In the genomic region with DNA sequence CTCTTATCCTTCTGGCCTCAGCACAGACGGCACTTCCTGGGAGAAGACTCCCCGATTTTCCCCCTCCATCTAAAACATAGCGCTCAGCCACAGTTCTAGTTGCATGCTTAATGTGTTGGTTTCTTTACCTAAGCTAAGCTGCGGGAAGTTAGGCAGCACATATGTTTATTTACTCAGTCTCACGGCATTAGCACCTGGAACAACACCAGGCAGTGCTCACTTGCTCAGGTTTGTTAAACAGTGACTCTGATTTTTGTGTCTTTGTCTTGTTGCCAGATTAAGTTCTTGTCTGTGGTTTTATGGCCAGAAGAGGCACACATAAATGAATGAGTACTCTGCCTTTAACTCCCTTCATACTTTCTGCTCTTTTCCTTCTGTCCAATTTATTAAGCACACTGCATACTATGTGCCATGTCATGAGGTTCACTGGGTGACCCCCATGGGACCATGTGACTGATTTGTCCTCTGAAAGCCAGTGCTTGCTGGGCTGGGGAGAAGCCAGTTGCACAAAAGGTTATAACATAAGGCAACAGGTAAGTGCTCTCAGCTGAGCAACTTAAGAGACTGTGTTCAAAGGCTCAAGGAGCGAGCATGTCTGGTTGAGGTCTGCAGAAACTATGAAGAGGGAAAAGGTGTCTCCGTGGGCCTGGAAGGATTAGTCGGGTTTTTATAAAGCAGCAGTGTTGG, we compare ENCODE assay signal across 15 cellular contexts.
A peak's percentile ranks its signal among the peaks of the same experiment; 100 is the strongest.
DNase-seq lines count a peak whose midpoint lies in the region; ATAC-seq and TF ChIP-seq lines count a peak whose summit lies in the region.
"Had no signal": no experiment of that assay in that cellular context is flagged by ENCODE, and none has a peak within 500 bp of the region (broad histone marks: within the 10 kb centered on the region; RNA-seq: fewer than 3 reads in every experiment).

No MANE protein-coding gene starts in this region.

- no peaks in the 10 kb centered on the region for H3K9me3 ChIP-seq in HEK293 (ENCODE audit: control insufficient read depth, insufficient read depth, low read depth, low read length)
- no peaks in the 10 kb centered on the region for H3K9me3 ChIP-seq in HAP-1
- H3K9me3 ChIP-seq: tibial nerve had no signal

- in situ Hi-C loops in HAP-1 (cut with MboI; ENCODE audit: low sequenced_read_pairs): no loop called here

- peaks cover 18% of the 10 kb centered on the region for H3K4me1 ChIP-seq in HEK293 (ENCODE audit: control insufficient read depth, insufficient read depth, low read length)
- H3K4me1 ChIP-seq in HAP-1: no peaks in the 10 kb centered on the region

- H3K4me3 ChIP-seq in HEK293 (ENCODE audit: low read depth, low read length): no peak overlapping the region
- no peak overlapping the region for H3K4me3 ChIP-seq in HAP-1
- H3K4me3 ChIP-seq: tibial nerve had no signal

- ATAC-seq in left colon: peak; percentile 55
- ATAC-seq in sciatic nerve: no peak

- peak overlapping the region; percentile 75 for H3K27ac ChIP-seq in C4-2B
- H3K27ac ChIP-seq in HEK293 (ENCODE audit: extremely low read depth, low read depth, low read length): no peak overlapping the region; the same call in 1 of the 2 replicates
- H3K27ac ChIP-seq: tibial nerve had no signal

- intact Hi-C loops in left colon (cut with DNase I, micrococcal nuclease): no loop called here
- intact Hi-C loops in sciatic nerve (cut with DNase I): no loop called here

- DNase-seq in NCI-H526 (lab: John Stamatoyannopoulos, UW) (peak; percentile 5 to 62), left colon (no peak), pons (ENCODE audit: low spot score) (no peak), sciatic nerve (ENCODE audit: low spot score) (no peak), HAP-1 (ENCODE audit: low spot score in 2 of 2) (no peak)
- DNase-seq in stimulated activated CD4-positive, alpha-beta T cell treated with anti-CD3 and anti-CD28 coated beads, Interleukin-15, amount 100 ng/mL, for 24 hours: no peak
- DNase-seq: activated CD4-positive, CD25-positive, alpha-beta regulatory T cell treated with anti-CD3 and anti-CD28 coated beads, Interleukin-2, amount 50 U/mL, for 72 hours; activated T-cell treated with anti-CD3 and anti-CD28 coated beads, Interleukin-2, amount 50 U/mL, for 24 hours; amniotic stem cell; DND-41; KG1; mesendoderm had no signal

- CTCF ChIA-PET in HEK293 (lab: Yijun Ruan, JAX): interaction anchor here (0.6 kb wide), 1 partner anchor 130 kb away, joined by 3 read pairs; no protein-coding TSS in a partner anchor

- TF ChIP-seq CTCF in C4-2B (conservative IDR thresholded peaks at IDR 0.05) (no peak), HEK293 (tag by site-specific recombination; IDR thresholded peaks at IDR 0.05) (no peak)

- H3K27me3 ChIP-seq in HAP-1 (ENCODE audit: low read depth): no peaks in the 10 kb centered on the region
- H3K27me3 ChIP-seq: tibial nerve had no signal

- H3K36me3 ChIP-seq in HEK293 (ENCODE audit: control insufficient read depth in 2 of 2, insufficient read depth in 1 of 2, low read length in 2 of 2) (peaks cover 0 to 3% of the 10 kb centered on the region in 2 experiments; a peak in 1 of 3 replicates), HAP-1 (replicated peaks) (no peaks in the 10 kb centered on the region)

- POLR2A ChIA-PET in HEK293 (lab: Yijun Ruan, JAX): no interaction called here

TF ChIP-seq in HEK293, 187 proteins besides CTCF, POLR2A, EP300 and RAD21:
- TF ChIP-seq ZNF621 (tag by site-specific recombination; IDR thresholded peaks at IDR 0.05) (no peak), ZBTB8A (tag by site-specific recombination; IDR thresholded peaks at IDR 0.05) (no peak), GFI1B (tag by site-specific recombination; IDR thresholded peaks at IDR 0.05) (peak; percentile 92), YY2 (tag by site-specific recombination; IDR thresholded peaks at IDR 0.05) (no peak), ZNF792 (tag by site-specific recombination; IDR thresholded peaks at IDR 0.05) (no peak), ZNF169 (tag by site-specific recombination; IDR thresholded peaks at IDR 0.05) (no peak), ZNF549 (tag by site-specific recombination; IDR thresholded peaks at IDR 0.05) (no peak), ZNF530 (tag by site-specific recombination; IDR thresholded peaks at IDR 0.05; ENCODE audit: low read depth) (no peak), WT1 (tag by site-specific recombination; IDR thresholded peaks at IDR 0.05) (peak; percentile 28; the same call in 1 of the 2 replicates), ZNF324 (tag by site-specific recombination; IDR thresholded peaks at IDR 0.05) (no peak), SCRT1 (tag by site-specific recombination; IDR thresholded peaks at IDR 0.05; ENCODE audit: borderline replicate concordance) (no peak), ZSCAN16 (tag by site-specific recombination; IDR thresholded peaks at IDR 0.05) (no peak), SCRT2 (tag by site-specific recombination; IDR thresholded peaks at IDR 0.05) (peak; percentile 73; the same call in 1 of the 2 replicates), ZNF555 (tag by site-specific recombination; conservative IDR thresholded peaks at IDR 0.05) (no peak)
- TF ChIP-seq, protein P1, sequence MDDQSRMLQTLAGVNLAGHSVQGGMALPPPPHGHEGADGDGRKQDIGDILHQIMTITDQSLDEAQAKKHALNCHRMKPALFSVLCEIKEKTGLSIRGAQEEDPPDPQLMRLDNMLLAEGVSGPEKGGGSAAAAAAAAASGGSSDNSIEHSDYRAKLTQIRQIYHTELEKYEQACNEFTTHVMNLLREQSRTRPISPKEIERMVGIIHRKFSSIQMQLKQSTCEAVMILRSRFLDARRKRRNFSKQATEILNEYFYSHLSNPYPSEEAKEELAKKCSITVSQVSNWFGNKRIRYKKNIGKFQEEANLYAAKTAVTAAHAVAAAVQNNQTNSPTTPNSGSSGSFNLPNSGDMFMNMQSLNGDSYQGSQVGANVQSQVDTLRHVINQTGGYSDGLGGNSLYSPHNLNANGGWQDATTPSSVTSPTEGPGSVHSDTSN (CRISPR knock-in tag; IDR thresholded peaks at IDR 0.05): no peak
- TF ChIP-seq, protein P2, sequence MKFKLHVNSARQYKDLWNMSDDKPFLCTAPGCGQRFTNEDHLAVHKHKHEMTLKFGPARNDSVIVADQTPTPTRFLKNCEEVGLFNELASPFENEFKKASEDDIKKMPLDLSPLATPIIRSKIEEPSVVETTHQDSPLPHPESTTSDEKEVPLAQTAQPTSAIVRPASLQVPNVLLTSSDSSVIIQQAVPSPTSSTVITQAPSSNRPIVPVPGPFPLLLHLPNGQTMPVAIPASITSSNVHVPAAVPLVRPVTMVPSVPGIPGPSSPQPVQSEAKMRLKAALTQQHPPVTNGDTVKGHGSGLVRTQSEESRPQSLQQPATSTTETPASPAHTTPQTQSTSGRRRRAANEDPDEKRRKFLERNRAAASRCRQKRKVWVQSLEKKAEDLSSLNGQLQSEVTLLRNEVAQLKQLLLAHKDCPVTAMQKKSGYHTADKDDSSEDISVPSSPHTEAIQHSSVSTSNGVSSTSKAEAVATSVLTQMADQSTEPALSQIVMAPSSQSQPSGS (tag by site-specific recombination; IDR thresholded peaks at IDR 0.05; ENCODE audit: low read depth): no peak
- TF ChIP-seq, protein P3, sequence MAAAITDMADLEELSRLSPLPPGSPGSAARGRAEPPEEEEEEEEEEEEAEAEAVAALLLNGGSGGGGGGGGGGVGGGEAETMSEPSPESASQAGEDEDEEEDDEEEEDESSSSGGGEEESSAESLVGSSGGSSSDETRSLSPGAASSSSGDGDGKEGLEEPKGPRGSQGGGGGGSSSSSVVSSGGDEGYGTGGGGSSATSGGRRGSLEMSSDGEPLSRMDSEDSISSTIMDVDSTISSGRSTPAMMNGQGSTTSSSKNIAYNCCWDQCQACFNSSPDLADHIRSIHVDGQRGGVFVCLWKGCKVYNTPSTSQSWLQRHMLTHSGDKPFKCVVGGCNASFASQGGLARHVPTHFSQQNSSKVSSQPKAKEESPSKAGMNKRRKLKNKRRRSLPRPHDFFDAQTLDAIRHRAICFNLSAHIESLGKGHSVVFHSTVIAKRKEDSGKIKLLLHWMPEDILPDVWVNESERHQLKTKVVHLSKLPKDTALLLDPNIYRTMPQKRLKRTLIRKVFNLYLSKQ (tag by site-specific recombination; IDR thresholded peaks at IDR 0.05; ENCODE audit: borderline replicate concordance): no peak
- TF ChIP-seq, protein P4, sequence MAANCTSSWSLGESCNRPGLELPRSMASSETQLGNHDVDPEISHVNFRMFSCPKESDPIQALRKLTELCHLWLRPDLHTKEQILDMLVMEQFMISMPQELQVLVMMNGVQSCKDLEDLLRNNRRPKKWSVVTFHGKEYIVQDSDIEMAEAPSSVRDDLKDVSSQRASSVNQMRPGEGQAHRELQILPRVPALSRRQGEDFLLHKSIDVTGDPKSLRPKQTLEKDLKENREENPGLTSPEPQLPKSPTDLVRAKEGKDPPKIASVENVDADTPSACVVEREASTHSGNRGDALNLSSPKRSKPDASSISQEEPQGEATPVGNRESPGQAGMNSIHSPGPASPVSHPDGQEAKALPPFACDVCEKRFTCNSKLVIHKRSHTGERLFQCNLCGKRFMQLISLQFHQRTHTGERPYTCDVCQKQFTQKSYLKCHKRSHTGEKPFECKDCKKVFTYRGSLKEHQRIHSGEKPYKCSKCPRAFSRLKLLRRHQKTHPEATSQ (tag by site-specific recombination; IDR thresholded peaks at IDR 0.05): no peak

Comparison
In these comparisons a context has a peak if more than half of its experiments do, and no peak if none do; other contexts are left out.
1. DNase-seq: peak in NCI-H526 (2 of 2); none in left colon (0 of 2), pons (single experiment), sciatic nerve (single experiment), HAP-1 (0 of 2) and stimulated activated CD4-positive, alpha-beta T cell treated with anti-CD3 and anti-CD28 coated beads, Interleukin-15, amount 100 ng/mL, for 24 hours (single experiment).